Comparison of ENCODE assay signal across 1 cellular context in the genomic region with DNA sequence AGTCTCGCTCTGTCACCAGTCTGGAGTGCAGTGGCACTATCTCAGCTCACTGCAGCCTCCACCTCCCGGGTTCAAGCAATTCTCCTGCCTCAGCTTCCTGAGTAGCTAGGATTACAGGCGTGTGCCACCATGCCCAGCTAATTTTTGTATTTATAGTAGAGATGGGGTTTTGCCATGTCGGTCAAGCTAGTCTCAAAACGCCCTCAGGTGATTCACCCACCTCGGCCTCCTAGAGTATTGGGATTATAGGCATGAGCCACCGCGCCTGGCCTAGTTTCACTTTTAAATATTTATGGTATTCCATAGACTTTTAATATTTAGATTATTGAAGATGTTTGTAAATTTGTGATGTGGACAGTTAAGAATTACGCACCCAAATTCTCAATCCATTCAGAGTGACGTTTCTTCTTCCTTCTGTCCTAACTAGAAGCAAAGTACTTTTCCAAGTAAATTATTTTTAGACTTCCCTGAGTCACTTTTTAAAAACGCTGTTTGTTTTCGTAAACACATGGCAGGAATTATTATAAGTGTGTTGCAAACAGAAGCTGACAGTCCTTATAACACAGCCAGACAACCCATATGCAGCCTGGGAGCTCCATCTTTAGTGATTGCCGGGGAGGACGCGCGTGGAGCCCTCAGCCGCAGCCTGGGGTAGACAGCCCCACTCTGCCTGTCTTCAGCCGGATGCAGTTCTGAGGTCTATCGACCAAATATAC.
TF ChIP-seq lines count a peak whose summit lies in the region.

No MANE protein-coding gene starts in this region.

TF ChIP-seq in IMR-90, 13 proteins besides CTCF, POLR2A, EP300 and RAD21 (continued from another document):
- TF ChIP-seq ELK1 (IDR thresholded peaks at IDR 0.05; ENCODE audit: borderline replicate concordance, low read depth, low read length) (no peak), USF2 (IDR thresholded peaks at IDR 0.05; ENCODE audit: low read depth, low read length) (no peak), MXI1 (IDR thresholded peaks at IDR 0.05; ENCODE audit: borderline replicate concordance, low read depth, low read length) (no peak), RCOR1 (IDR thresholded peaks at IDR 0.05; ENCODE audit: insufficient replicate concordance, low read length) (no peak), MAFK (IDR thresholded peaks at IDR 0.05; ENCODE audit: low read depth, low read length) (no peak), FOS (IDR thresholded peaks at IDR 0.05; ENCODE audit: low read depth, low read length) (no peak), CHD1 (IDR thresholded peaks at IDR 0.05; ENCODE audit: low read depth, low read length) (no peak), RFX5 (IDR thresholded peaks at IDR 0.05; ENCODE audit: low read depth, low read length) (no peak), NFE2L2 (IDR thresholded peaks at IDR 0.05; ENCODE audit: low read depth, low read length) (no peak)
